Comparison of ENCODE assay signal across 1 cellular context in the genomic region with DNA sequence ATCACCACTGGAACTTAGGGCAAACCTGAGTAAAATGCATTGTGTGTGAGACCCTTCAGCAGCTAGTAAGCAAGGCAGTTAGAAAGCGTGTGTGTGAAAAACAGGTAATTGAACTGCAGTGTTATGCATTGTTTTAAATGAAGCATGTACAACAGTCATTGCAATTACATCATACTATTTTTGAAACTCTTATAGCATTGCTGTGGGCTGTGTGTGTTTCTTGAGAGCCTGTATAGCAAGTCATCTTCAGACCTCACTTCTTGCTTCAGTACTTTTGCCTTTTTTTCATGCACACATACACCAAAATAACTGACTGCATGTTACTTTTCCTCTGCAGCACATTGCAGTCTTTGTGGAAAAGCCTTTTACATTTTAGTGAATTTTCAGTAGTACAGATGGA.
TF ChIP-seq lines count a peak whose summit lies in the region.

No MANE protein-coding gene starts in this region.

TF ChIP-seq in GM12878, 131 proteins besides CTCF, POLR2A, EP300 and RAD21:
- TF ChIP-seq HCFC1 (IDR thresholded peaks at IDR 0.05; ENCODE audit: low read length) (no peak), RAD51 (IDR thresholded peaks at IDR 0.05) (no peak)
